1 cellular context compared by ENCODE assay signal in the genomic region with DNA sequence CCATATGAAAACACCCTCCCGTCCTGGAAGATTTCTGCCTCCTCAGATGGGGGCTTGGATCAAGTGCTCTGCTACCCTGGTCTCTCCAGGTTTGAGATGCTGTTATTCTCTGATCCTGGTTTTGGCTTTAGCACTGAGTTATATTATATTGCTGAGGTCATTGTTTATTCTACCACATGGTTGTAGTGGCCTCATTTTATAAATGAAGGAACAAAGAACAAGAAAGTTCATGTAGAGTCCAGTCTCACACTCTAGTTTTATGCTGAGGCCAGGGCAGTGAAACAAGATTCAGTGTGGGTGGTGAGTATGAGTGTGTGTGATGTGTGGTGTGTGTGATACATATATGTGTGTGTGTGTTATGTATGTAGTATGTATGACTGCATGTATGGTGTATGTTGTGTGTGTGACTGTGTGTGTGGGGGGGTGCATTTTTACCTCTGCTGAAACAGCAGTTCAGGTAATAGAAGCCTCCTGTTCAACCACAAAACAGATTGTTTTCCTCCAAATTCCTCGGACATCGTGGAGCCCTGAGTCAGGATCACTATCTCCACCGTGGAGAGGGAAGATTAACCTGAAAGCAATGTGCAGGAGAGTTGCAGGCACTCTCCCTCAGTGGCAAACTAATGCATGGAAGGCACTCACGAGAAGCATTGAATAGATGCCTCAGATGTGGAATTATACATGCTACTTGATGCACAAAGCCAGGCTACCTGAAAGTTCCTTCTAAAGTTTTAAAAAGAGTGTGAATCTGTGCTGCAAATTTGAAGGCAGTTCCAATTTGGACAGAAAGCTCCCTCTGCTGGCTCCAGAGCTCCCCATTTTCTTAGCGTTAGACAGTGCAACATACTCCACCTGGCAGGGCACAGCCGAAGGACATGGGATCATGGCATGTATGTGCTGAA.
TF ChIP-seq lines count a peak whose summit lies in the region.

No MANE protein-coding gene starts in this region.

TF ChIP-seq in WTC11, 78 proteins besides CTCF, POLR2A, EP300 and RAD21 (continued from another document):
- TF ChIP-seq, protein P1, sequence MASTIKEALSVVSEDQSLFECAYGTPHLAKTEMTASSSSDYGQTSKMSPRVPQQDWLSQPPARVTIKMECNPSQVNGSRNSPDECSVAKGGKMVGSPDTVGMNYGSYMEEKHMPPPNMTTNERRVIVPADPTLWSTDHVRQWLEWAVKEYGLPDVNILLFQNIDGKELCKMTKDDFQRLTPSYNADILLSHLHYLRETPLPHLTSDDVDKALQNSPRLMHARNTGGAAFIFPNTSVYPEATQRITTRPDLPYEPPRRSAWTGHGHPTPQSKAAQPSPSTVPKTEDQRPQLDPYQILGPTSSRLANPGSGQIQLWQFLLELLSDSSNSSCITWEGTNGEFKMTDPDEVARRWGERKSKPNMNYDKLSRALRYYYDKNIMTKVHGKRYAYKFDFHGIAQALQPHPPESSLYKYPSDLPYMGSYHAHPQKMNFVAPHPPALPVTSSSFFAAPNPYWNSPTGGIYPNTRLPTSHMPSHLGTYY (CRISPR knock-in tag; IDR thresholded peaks at IDR 0.05), result no peak
- TF ChIP-seq GRHL2 (CRISPR knock-in tag; IDR thresholded peaks at IDR 0.05; ENCODE audit: insufficient replicate concordance, severe bottlenecking) (no peak), NR2C2 (CRISPR knock-in tag; IDR thresholded peaks at IDR 0.05) (no peak), JAZF1 (CRISPR knock-in tag; IDR thresholded peaks at IDR 0.05) (no peak)
- TF ChIP-seq, protein P2, sequence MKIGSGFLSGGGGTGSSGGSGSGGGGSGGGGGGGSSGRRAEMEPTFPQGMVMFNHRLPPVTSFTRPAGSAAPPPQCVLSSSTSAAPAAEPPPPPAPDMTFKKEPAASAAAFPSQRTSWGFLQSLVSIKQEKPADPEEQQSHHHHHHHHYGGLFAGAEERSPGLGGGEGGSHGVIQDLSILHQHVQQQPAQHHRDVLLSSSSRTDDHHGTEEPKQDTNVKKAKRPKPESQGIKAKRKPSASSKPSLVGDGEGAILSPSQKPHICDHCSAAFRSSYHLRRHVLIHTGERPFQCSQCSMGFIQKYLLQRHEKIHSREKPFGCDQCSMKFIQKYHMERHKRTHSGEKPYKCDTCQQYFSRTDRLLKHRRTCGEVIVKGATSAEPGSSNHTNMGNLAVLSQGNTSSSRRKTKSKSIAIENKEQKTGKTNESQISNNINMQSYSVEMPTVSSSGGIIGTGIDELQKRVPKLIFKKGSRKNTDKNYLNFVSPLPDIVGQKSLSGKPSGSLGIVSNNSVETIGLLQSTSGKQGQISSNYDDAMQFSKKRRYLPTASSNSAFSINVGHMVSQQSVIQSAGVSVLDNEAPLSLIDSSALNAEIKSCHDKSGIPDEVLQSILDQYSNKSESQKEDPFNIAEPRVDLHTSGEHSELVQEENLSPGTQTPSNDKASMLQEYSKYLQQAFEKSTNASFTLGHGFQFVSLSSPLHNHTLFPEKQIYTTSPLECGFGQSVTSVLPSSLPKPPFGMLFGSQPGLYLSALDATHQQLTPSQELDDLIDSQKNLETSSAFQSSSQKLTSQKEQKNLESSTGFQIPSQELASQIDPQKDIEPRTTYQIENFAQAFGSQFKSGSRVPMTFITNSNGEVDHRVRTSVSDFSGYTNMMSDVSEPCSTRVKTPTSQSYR (CRISPR knock-in tag; IDR thresholded peaks at IDR 0.05), result no peak
